In the genomic region with DNA sequence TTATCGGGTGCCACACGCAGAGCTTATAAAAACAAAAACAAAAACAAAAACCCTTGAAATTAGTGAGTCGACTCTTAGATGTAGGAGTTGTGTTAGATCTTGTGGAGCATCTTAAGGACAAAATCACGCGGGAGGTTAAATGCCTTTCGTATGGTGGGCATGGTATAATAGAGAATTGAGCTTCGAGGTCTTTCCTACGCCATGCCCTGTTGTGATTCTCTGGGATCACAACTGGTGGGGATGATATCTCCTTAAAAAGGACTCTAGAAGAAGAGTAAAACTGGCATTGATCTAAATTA, we compare ENCODE assay signal across 8 cellular contexts. TPM values are rescaled to one million over a fixed set of nuclear protein-coding genes. Genes with fewer than 3 reads are reported as not detected.
A peak's percentile ranks its signal among the peaks of the same experiment; 100 is the strongest.
DNase-seq lines count a peak whose midpoint lies in the region; ATAC-seq, FAIRE-seq and TF ChIP-seq lines count a peak whose summit lies in the region.

No MANE protein-coding gene starts in this region.

- H3K4me1 ChIP-seq in OCI-LY1 (ENCODE audit: insufficient read depth, low read length, severe bottlenecking) (peaks cover 18% of the 10 kb centered on the region), H1 (replicated peaks in 1 of 4; ENCODE audit: control insufficient read depth in 3 of 4, insufficient read depth in 4 of 4, low read length in 3 of 4) (peaks cover 13 to 27% (median 18%) of the 10 kb centered on the region in 4 experiments; a peak in 6 of 7 replicates)

- 24% methylated on average over 8 of the region's 8 CpGs; no CpG with 5 or more reads in 1 of the 2 experiments for WGBS in H1 (ENCODE audit: extremely low coverage in 1 of 2, insufficient coverage in 1 of 2, insufficient read length in 1 of 2, insufficient replicate concordance in 2 of 2, low coverage in 1 of 2, low lambda C conversion rate in 2 of 2, missing lambda C conversion rate in 1 of 2), 2 experiments

- H3K27me3 ChIP-seq in OCI-LY1 (ENCODE audit: insufficient read depth, low read length) (0 out of 2 replicates have a peak, but pooled peaks cover 9% of the 10 kb centered on the region), H1 (replicated peaks in 1 of 4; ENCODE audit: control insufficient read depth in 3 of 4, extremely low read depth in 1 of 4, insufficient read depth in 3 of 4, low read length in 3 of 4) (peaks cover 0 to 12% (median 9%) of the 10 kb centered on the region in 4 experiments; a peak in 5 of 7 replicates), neural cell (ENCODE audit: insufficient read depth, low read depth, low read length) (peaks cover 17% of the 10 kb centered on the region), WERI-Rb-1 (ENCODE audit: insufficient read depth, low read depth, severe bottlenecking) (no peaks in the 10 kb centered on the region)

- H3K4me2 ChIP-seq in OCI-LY1 (ENCODE audit: low read length) (peak overlapping the region; percentile 73), H1 (ENCODE audit: insufficient read depth in 1 of 2, low read depth in 2 of 2, low read length in 2 of 2) (peak overlapping the region; percentile 94), neural cell (ENCODE audit: low read length) (no peak overlapping the region)

- H3F3A ChIP-seq in OCI-LY1 (ENCODE audit: insufficient read depth, low read length), result no peaks in the 10 kb centered on the region
- no peaks in the 10 kb centered on the region for H3F3A ChIP-seq in neural cell (ENCODE audit: insufficient read depth, low read length, poor library complexity, severe bottlenecking)

- no peak for TF ChIP-seq EP300 in H1 (IDR thresholded peaks at IDR 0.05; ENCODE audit: borderline replicate concordance in 1 of 2, low read depth in 2 of 2, low read length in 2 of 2)
- TF ChIP-seq EP300 in neural cell (conservative IDR thresholded peaks at IDR 0.05; ENCODE audit: poor library complexity, severe bottlenecking), result no peak

- H4K5ac ChIP-seq in H1 (ENCODE audit: insufficient read length, low read depth, low read length), result no peak overlapping the region

- H3K4ac ChIP-seq in H1 (replicated peaks; ENCODE audit: insufficient read length, low read depth, low read length), result no peak overlapping the region

- no peak overlapping the region for H3K56ac ChIP-seq in H1 (replicated peaks; ENCODE audit: insufficient read length, low read depth, low read length)

- POLR2A ChIA-PET in H1 (lab: Charles Lee; ENCODE audit: partially characterized antibody), result interaction anchor here (0.8 to 3.1 kb wide), 20 partner anchors 11 to 354 kb away, joined by 3 to 9 read pairs (median 4); partner anchors contain the start of gene GLRX

- peak overlapping the region; percentile 72; the same call in 1 of the 2 replicates for H3K18ac ChIP-seq in H1 (ENCODE audit: extremely low read depth, low read length)

- no peak for TF ChIP-seq CTCF in C4-2B (conservative IDR thresholded peaks at IDR 0.05)
- TF ChIP-seq CTCF in OCI-LY1 (IDR thresholded peaks at IDR 0.05; ENCODE audit: low read length), result no peak
- TF ChIP-seq CTCF in H1 (IDR thresholded peaks at IDR 0.05; ENCODE audit: control extremely low read depth in 1 of 3, insufficient read depth in 1 of 3, low read depth in 1 of 3, low read length in 3 of 3), result no peak
- TF ChIP-seq CTCF in neural cell (IDR thresholded peaks at IDR 0.05; ENCODE audit: poor library complexity, severe bottlenecking), result no peak
- no peak for TF ChIP-seq CTCF in WERI-Rb-1 (IDR thresholded peaks at IDR 0.05; ENCODE audit: low read depth, low read length)

- no peak for FAIRE-seq in H1 (lab: Jason Lieb, UNC)

- DNase-seq in H1 (ENCODE audit: low read depth in 1 of 2, low spot score in 2 of 2) (no peak), WERI-Rb-1 (no peak), AML-193 (lab: John Stamatoyannopoulos, UW) (no peak)
- no peak for DNase-seq in stimulated activated CD4-positive, alpha-beta T cell treated with anti-CD3 and anti-CD28 coated beads, Interleukin-4, amount 100 ng/mL, for 24 hours

- no peaks in the 10 kb centered on the region for H4K20me1 ChIP-seq in OCI-LY1 (ENCODE audit: insufficient read depth, low read length)
- peaks cover 13 to 14% of the 10 kb centered on the region in 2 experiments for H4K20me1 ChIP-seq in H1 (replicated peaks in 1 of 2; ENCODE audit: control insufficient read depth in 1 of 2, insufficient read depth in 2 of 2, low read length in 2 of 2)
- H4K20me1 ChIP-seq in neural cell (ENCODE audit: insufficient read depth), result no peaks in the 10 kb centered on the region

- peak overlapping the region; percentile 96 for H2BK12ac ChIP-seq in H1 (ENCODE audit: low read depth, low read length)

- H3K79me2 ChIP-seq in OCI-LY1 (ENCODE audit: insufficient read depth, low read length) (no peaks in the 10 kb centered on the region), H1 (ENCODE audit: control insufficient read depth in 1 of 2, insufficient read depth in 2 of 2, low read length in 2 of 2) (peaks cover 5 to 30% of the 10 kb centered on the region in 2 experiments; a peak in 3 of 4 replicates), neural cell (replicated peaks; ENCODE audit: insufficient read depth, low read length) (peaks cover 5% of the 10 kb centered on the region)

- no peak overlapping the region for H2AFZ ChIP-seq in OCI-LY1 (ENCODE audit: low read length)
- H2AFZ ChIP-seq in H1 (ENCODE audit: low read length), result 0 out of 2 replicates have a peak overlapping the region, but pooled peaks have one; percentile 3
- no peak overlapping the region for H2AFZ ChIP-seq in neural cell (ENCODE audit: low read depth, low read length)

- no peak overlapping the region for H4K91ac ChIP-seq in H1 (replicated peaks; ENCODE audit: insufficient read length, low read length)

- H3K36me3 ChIP-seq in OCI-LY1 (ENCODE audit: insufficient read depth, low read length), result no peaks in the 10 kb centered on the region
- no peaks in the 10 kb centered on the region for H3K36me3 ChIP-seq in H1 (ENCODE audit: control insufficient read depth in 2 of 4, insufficient read depth in 4 of 4, low read length in 3 of 4)
- H3K36me3 ChIP-seq in neural cell (ENCODE audit: insufficient read depth, low read length), result no peaks in the 10 kb centered on the region
- no peaks in the 10 kb centered on the region for H3K36me3 ChIP-seq in WERI-Rb-1

- peaks cover 3% of the 10 kb centered on the region; the same call in 1 of the 2 replicates for H3K79me1 ChIP-seq in H1 (ENCODE audit: low read depth, low read length)

- H3K9ac ChIP-seq in OCI-LY1 (ENCODE audit: low read length) (no peak overlapping the region), H1 (replicated peaks in 1 of 4; ENCODE audit: extremely low read depth in 1 of 4, low read depth in 3 of 4, low read length in 3 of 4) (peak overlapping the region in 3 of 4 experiments; percentile 46 to 70 (median 55); a peak in 5 of 7 replicates), neural cell (ENCODE audit: low read length) (no peak overlapping the region)

- H2BK5ac ChIP-seq in H1 (ENCODE audit: low read depth, low read length), result peak overlapping the region; percentile 90

- no peaks in the 10 kb centered on the region for H3K9me3 ChIP-seq in OCI-LY1 (ENCODE audit: low read length)
- H3K9me3 ChIP-seq in H1 (ENCODE audit: insufficient read depth in 2 of 2, low read depth in 1 of 2, low read length in 1 of 2), result no peaks in the 10 kb centered on the region
- H3K9me3 ChIP-seq in neural cell (ENCODE audit: low read length), result no peaks in the 10 kb centered on the region
- no peaks in the 10 kb centered on the region for H3K9me3 ChIP-seq in WERI-Rb-1 (ENCODE audit: severe bottlenecking)

- no peak overlapping the region for H2BK15ac ChIP-seq in H1 (ENCODE audit: low read length)

- no peak overlapping the region for H3K14ac ChIP-seq in H1 (ENCODE audit: insufficient read length)

- H3K23me2 ChIP-seq in H1 (ENCODE audit: low read depth, low read length), result peaks cover 17% of the 10 kb centered on the region

- peak overlapping the region; percentile 81 for H3K4me3 ChIP-seq in OCI-LY1 (ENCODE audit: low read depth, low read length, poor library complexity, severe bottlenecking)
- peak overlapping the region; percentile 62 to 91 (median 82) for H3K4me3 ChIP-seq in H1 (ENCODE audit: extremely low read depth in 1 of 4, insufficient read depth in 2 of 4, low read depth in 3 of 4, low read length in 4 of 4)
- H3K4me3 ChIP-seq in neural cell (ENCODE audit: low read length), result peak overlapping the region; percentile 82
- no peak overlapping the region for H3K4me3 ChIP-seq in WERI-Rb-1 (ENCODE audit: low read depth, low read length)

- H3K23ac ChIP-seq in H1 (ENCODE audit: insufficient read length), result no peak overlapping the region

- peak overlapping the region; percentile 88; the same call in 1 of the 2 replicates for H3K27ac ChIP-seq in C4-2B
- H3K27ac ChIP-seq in OCI-LY1 (ENCODE audit: low read depth, low read length, poor library complexity, severe bottlenecking), result no peak overlapping the region
- H3K27ac ChIP-seq in H1 (ENCODE audit: low read depth, low read length), result peak overlapping the region; percentile 74; the same call in 1 of the 2 replicates
- no peak overlapping the region for H3K27ac ChIP-seq in neural cell (ENCODE audit: low read length)
- H3K27ac ChIP-seq in WERI-Rb-1, result no peak overlapping the region

- H2BK120ac ChIP-seq in H1 (replicated peaks; ENCODE audit: low read depth, low read length), result no peak overlapping the region

- ATAC-seq in GM21360 (IDR thresholded peaks at IDR 0.05; ENCODE audit: unreplicated experiment), result no peak

- H3K9me2 ChIP-seq in OCI-LY1 (ENCODE audit: low read depth, low read length) (no peaks in the 10 kb centered on the region), neural cell (ENCODE audit: insufficient read depth, low read length) (no peaks in the 10 kb centered on the region)

- TF ChIP-seq RAD21 in H1 (IDR thresholded peaks at IDR 0.05 in 1 of 2, conservative IDR thresholded peaks at IDR 0.05 in 1 of 2; ENCODE audit: low read depth in 2 of 2, low read length in 2 of 2) (no peak), neural cell (conservative IDR thresholded peaks at IDR 0.05) (no peak)

- peak in 1 of 2 experiments; percentile 54; a peak in 2 of 3 replicates for TF ChIP-seq POLR2A in H1 (IDR thresholded peaks at IDR 0.05; ENCODE audit: control extremely low read depth in 1 of 2, low read depth in 2 of 2, low read length in 2 of 2)

- peak overlapping the region; percentile 55; the same call in 1 of the 2 replicates for H2AK5ac ChIP-seq in H1 (ENCODE audit: low read depth, low read length)

- no peak overlapping the region for H4K8ac ChIP-seq in H1 (ENCODE audit: extremely low read depth, insufficient read depth, low read length)

- no peak overlapping the region for H2BK20ac ChIP-seq in H1 (ENCODE audit: low read length)

- CTCF ChIA-PET in H1 (lab: Charles Lee; ENCODE audit: partially characterized antibody), result interaction anchor here (0.7 to 5.9 kb wide), 9 partner anchors 18 to 630 kb away, joined by 3 to 38 read pairs (median 3); no protein-coding TSS in a partner anchor

RNA-seq across cellular contexts. Expression of gene ELL2, which starts 0.8 kb away (rescaled TPM):
- total RNA-seq in H1 (2021; fragmentation: NEBNext Ultra II Directional; extraction: Animal tissue kit (Norgen Biotek cat#: 25700)), result 21.7 and 29.4 TPM in 2 replicates
- polyA plus RNA-seq in H1 (2011; rRNA removed), result 4.0 and 6.3 TPM in 2 replicates
- 7.1 TPM for polyA plus RNA-seq in H1 (2011; cell fraction: cytosol; rRNA removed)
- 13.8 TPM for polyA plus RNA-seq in H1 (2011; cell fraction: nucleus; rRNA removed)
- 7.5 to 11.3 TPM (median 7.8 TPM) in 4 replicates for polyA plus RNA-seq in H1 (2012, experiment 1 of 2)
- polyA plus RNA-seq in H1 (2012, experiment 2 of 2), result 1.0 TPM
- polyA plus RNA-seq in H1 (2013, experiment 1 of 2), result 16.5 TPM
- 14.7 TPM for polyA plus RNA-seq in H1 (2013, experiment 2 of 2)
- 23.0 and 24.2 TPM in 2 replicates for polyA minus RNA-seq in H1 (2011; rRNA and poly(A)+ RNA removed)
- polyA minus RNA-seq in H1 (2011; cell fraction: cytosol; rRNA and poly(A)+ RNA removed), result 12.3 TPM
- polyA minus RNA-seq in H1 (2011; cell fraction: nucleus; rRNA and poly(A)+ RNA removed), result 79.7 TPM
- 1.4 and 3.4 TPM in 2 replicates for polyA plus RNA-seq in neural cell
- 7.1 and 7.8 TPM in 2 replicates for polyA minus RNA-seq in neural cell

Comparison
In these comparisons a context has a peak if more than half of its experiments do, and no peak if none do; other contexts are left out.
1. H3K27ac ChIP-seq: peak in C4-2B (single experiment) and H1 (single experiment); none in OCI-LY1 (single experiment), neural cell (single experiment) and WERI-Rb-1 (single experiment).
2. H3K9ac ChIP-seq: peak in H1 (3 of 4); none in OCI-LY1 (single experiment) and neural cell (single experiment).